Comparison of ENCODE assay signal across 21 cellular contexts in the genomic region with DNA sequence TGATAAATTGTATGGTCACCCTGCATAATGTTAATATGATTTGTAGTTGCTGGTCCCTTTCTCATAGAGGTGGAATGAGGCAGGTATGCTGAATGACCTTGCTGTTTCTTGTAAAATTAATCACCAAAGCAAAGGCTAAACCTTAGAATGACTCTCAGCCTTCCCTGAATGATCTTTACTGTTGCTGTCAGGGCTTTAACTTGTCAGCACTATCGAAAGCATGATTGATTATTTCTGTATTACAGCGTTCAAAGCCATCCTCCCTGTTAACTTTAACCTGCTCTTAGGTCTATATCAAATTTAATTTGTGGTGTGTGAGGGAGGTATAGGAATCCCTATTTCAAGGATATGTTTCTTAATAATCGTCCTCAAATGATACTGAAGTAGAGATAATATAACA. TPM values are rescaled to one million over a fixed set of nuclear protein-coding genes. Genes with fewer than 3 reads are reported as not detected.
A peak's percentile ranks its signal among the peaks of the same experiment; 100 is the strongest.
DNase-seq lines count a peak whose midpoint lies in the region; ATAC-seq and TF ChIP-seq lines count a peak whose summit lies in the region.
"Had no signal": no experiment of that assay in that cellular context is flagged by ENCODE, and none has a peak within 500 bp of the region (broad histone marks: within the 10 kb centered on the region; RNA-seq: fewer than 3 reads in every experiment).

No MANE protein-coding gene starts in this region.

- POLR2A ChIA-PET in HEK293 (lab: Yijun Ruan, JAX) = no interaction called here

- H3K36me3 ChIP-seq in HEK293 (ENCODE audit: control insufficient read depth in 2 of 2, insufficient read depth in 1 of 2, low read length in 2 of 2) = no peaks in the 10 kb centered on the region
- no peaks in the 10 kb centered on the region for H3K36me3 ChIP-seq in rectal smooth muscle tissue (ENCODE audit: control insufficient read depth, insufficient read depth, low read length)
- no peaks in the 10 kb centered on the region for H3K36me3 ChIP-seq in body of pancreas (replicated peaks in 1 of 2; ENCODE audit: insufficient read depth in 1 of 2, low read depth in 2 of 2)
- H3K36me3 ChIP-seq in effector memory CD4-positive, alpha-beta T cell (ENCODE audit: control insufficient read depth, insufficient read depth, low read length) = no peaks in the 10 kb centered on the region
- H3K36me3 ChIP-seq: BE2C; BLaER1 treated with 17β-estradiol and CSF1 and Interleukin-3, amounts not matched to agents 10 nM and 100 nM had no signal

- H3K9me3 ChIP-seq in HEK293 (ENCODE audit: control insufficient read depth, insufficient read depth, low read depth, low read length) (no peaks in the 10 kb centered on the region), body of pancreas (no peaks in the 10 kb centered on the region)
- H3K9me3 ChIP-seq in effector memory CD4-positive, alpha-beta T cell (ENCODE audit: control insufficient read depth, low read length) = no peaks in the 10 kb centered on the region
- H3K9me3 ChIP-seq: A549; BE2C; BLaER1 treated with 17β-estradiol and CSF1 and Interleukin-3, amounts not matched to agents 10 nM and 100 nM had no signal

- DNase-seq in NCI-H82 (lab: John Stamatoyannopoulos, UW) (peak; percentile 57), body of pancreas (no peak), GM19238 (ENCODE audit: insufficient read length, low spot score) (no peak)
- DNase-seq in effector memory CD4-positive, alpha-beta T cell = no peak
- DNase-seq: 8988T; ACHN; AML-193; BE2C; CD4-positive, alpha-beta T cell; CD8-positive, alpha-beta memory T cell; DMS53; DMS79 treated with DMSO at 0.1 percent for 48 hours; GF-D8; H9 had no signal

- H3K4me1 ChIP-seq in HEK293 (ENCODE audit: control insufficient read depth, insufficient read depth, low read length) (peaks cover 35% of the 10 kb centered on the region), rectal smooth muscle tissue (ENCODE audit: control insufficient read depth, insufficient read depth, low read length) (peaks cover 41% of the 10 kb centered on the region), body of pancreas (peaks cover 32% of the 10 kb centered on the region)
- no peaks in the 10 kb centered on the region for H3K4me1 ChIP-seq in effector memory CD4-positive, alpha-beta T cell (ENCODE audit: control insufficient read depth, insufficient read depth, low read length, poor library complexity, severe bottlenecking)
- H3K4me1 ChIP-seq: A549; BE2C; BLaER1 treated with 17β-estradiol and CSF1 and Interleukin-3, amounts not matched to agents 10 nM and 100 nM had no signal

- no peak for TF ChIP-seq CTCF in HEK293 (tag by site-specific recombination; IDR thresholded peaks at IDR 0.05)
- TF ChIP-seq CTCF in body of pancreas (IDR thresholded peaks at IDR 0.05) = no peak

- ATAC-seq in body of pancreas (no peak), GM21360 (IDR thresholded peaks at IDR 0.05; ENCODE audit: unreplicated experiment) (no peak)
- ATAC-seq: A549, GM23338, HCT116 had no signal

- H3K27ac ChIP-seq in HEK293 (ENCODE audit: extremely low read depth, low read depth, low read length) = no peak overlapping the region
- H3K27ac ChIP-seq in rectal smooth muscle tissue (ENCODE audit: low read depth, low read length) = peak overlapping the region; percentile 1
- H3K27ac ChIP-seq in body of pancreas = no peak overlapping the region
- H3K27ac ChIP-seq in effector memory CD4-positive, alpha-beta T cell (ENCODE audit: insufficient read depth, low read length, poor library complexity, severe bottlenecking) = no peak overlapping the region
- H3K27ac ChIP-seq: A549; BLaER1 treated with 17β-estradiol and CSF1 and Interleukin-3, amounts not matched to agents 10 nM and 100 nM had no signal

- H3K27me3 ChIP-seq in rectal smooth muscle tissue (ENCODE audit: control insufficient read depth, insufficient read depth, low read length) (no peaks in the 10 kb centered on the region), body of pancreas (no peaks in the 10 kb centered on the region)
- no peaks in the 10 kb centered on the region for H3K27me3 ChIP-seq in effector memory CD4-positive, alpha-beta T cell (replicated peaks; ENCODE audit: control insufficient read depth, insufficient read depth, low read length, poor library complexity, severe bottlenecking)
- H3K27me3 ChIP-seq: BE2C; BLaER1 treated with 17β-estradiol and CSF1 and Interleukin-3, amounts not matched to agents 10 nM and 100 nM had no signal

- TF ChIP-seq POLR2A in body of pancreas (IDR thresholded peaks at IDR 0.05) = no peak

- H3K4me3 ChIP-seq in HEK293 (ENCODE audit: low read depth, low read length) (no peak overlapping the region), rectal smooth muscle tissue (ENCODE audit: low read length) (no peak overlapping the region), body of pancreas (no peak overlapping the region)
- no peak overlapping the region for H3K4me3 ChIP-seq in effector memory CD4-positive, alpha-beta T cell (ENCODE audit: insufficient read depth, low read depth, low read length, poor library complexity, severe bottlenecking)
- H3K4me3 ChIP-seq: A549; BLaER1 treated with 17β-estradiol and CSF1 and Interleukin-3, amounts not matched to agents 10 nM and 100 nM; GM23338 had no signal

- 15 to 20% methylated on average over 3 of the region's 3 CpGs for WGBS in body of pancreas, 2 donors

- CTCF ChIA-PET in HEK293 (lab: Yijun Ruan, JAX) = no interaction called here

- intact Hi-C loops in body of pancreas (cut with DNase I) = no loop called here

- no peak overlapping the region for H3K9ac ChIP-seq in rectal smooth muscle tissue (ENCODE audit: low read length)
- H3K9ac ChIP-seq: BLaER1 treated with 17β-estradiol and CSF1 and Interleukin-3, amounts not matched to agents 10 nM and 100 nM had no signal

TF ChIP-seq in HEK293, 187 proteins besides CTCF, POLR2A, EP300 and RAD21:
- TF ChIP-seq, protein P1, sequence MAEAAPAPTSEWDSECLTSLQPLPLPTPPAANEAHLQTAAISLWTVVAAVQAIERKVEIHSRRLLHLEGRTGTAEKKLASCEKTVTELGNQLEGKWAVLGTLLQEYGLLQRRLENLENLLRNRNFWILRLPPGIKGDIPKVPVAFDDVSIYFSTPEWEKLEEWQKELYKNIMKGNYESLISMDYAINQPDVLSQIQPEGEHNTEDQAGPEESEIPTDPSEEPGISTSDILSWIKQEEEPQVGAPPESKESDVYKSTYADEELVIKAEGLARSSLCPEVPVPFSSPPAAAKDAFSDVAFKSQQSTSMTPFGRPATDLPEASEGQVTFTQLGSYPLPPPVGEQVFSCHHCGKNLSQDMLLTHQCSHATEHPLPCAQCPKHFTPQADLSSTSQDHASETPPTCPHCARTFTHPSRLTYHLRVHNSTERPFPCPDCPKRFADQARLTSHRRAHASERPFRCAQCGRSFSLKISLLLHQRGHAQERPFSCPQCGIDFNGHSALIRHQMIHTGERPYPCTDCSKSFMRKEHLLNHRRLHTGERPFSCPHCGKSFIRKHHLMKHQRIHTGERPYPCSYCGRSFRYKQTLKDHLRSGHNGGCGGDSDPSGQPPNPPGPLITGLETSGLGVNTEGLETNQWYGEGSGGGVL (tag by site-specific recombination; IDR thresholded peaks at IDR 0.05) = no peak
- TF ChIP-seq, protein P2, sequence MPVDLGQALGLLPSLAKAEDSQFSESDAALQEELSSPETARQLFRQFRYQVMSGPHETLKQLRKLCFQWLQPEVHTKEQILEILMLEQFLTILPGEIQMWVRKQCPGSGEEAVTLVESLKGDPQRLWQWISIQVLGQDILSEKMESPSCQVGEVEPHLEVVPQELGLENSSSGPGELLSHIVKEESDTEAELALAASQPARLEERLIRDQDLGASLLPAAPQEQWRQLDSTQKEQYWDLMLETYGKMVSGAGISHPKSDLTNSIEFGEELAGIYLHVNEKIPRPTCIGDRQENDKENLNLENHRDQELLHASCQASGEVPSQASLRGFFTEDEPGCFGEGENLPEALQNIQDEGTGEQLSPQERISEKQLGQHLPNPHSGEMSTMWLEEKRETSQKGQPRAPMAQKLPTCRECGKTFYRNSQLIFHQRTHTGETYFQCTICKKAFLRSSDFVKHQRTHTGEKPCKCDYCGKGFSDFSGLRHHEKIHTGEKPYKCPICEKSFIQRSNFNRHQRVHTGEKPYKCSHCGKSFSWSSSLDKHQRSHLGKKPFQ (tag by site-specific recombination; IDR thresholded peaks at IDR 0.05) = no peak
- TF ChIP-seq ZNF558 (tag by site-specific recombination; IDR thresholded peaks at IDR 0.05) = no peak
- no peak for TF ChIP-seq ZNF561 (tag by site-specific recombination; IDR thresholded peaks at IDR 0.05; ENCODE audit: borderline replicate concordance)
- TF ChIP-seq ZNF843 (tag by site-specific recombination; IDR thresholded peaks at IDR 0.05) = peak; percentile 50; the same call in 1 of the 2 replicates
- TF ChIP-seq SETDB1 (IDR thresholded peaks at IDR 0.05; ENCODE audit: insufficient read length, low read length) = no peak
- peak; percentile 35; the same call in 1 of the 2 replicates for TF ChIP-seq WT1 (tag by site-specific recombination; IDR thresholded peaks at IDR 0.05)
- TF ChIP-seq ZNF76 (tag by site-specific recombination; IDR thresholded peaks at IDR 0.05; ENCODE audit: borderline replicate concordance, low read depth) = no peak
- TF ChIP-seq ZFP69B (tag by site-specific recombination; IDR thresholded peaks at IDR 0.05) = no peak
- TF ChIP-seq IKZF3 (tag by site-specific recombination; IDR thresholded peaks at IDR 0.05) = peak; percentile 53; the same call in 1 of the 2 replicates
- peak; percentile 47; the same call in 1 of the 2 replicates for TF ChIP-seq FEZF1 (tag by site-specific recombination; IDR thresholded peaks at IDR 0.05)
- TF ChIP-seq ZNF16 (tag by site-specific recombination; IDR thresholded peaks at IDR 0.05; ENCODE audit: low read depth) = no peak
- TF ChIP-seq, protein P3, sequence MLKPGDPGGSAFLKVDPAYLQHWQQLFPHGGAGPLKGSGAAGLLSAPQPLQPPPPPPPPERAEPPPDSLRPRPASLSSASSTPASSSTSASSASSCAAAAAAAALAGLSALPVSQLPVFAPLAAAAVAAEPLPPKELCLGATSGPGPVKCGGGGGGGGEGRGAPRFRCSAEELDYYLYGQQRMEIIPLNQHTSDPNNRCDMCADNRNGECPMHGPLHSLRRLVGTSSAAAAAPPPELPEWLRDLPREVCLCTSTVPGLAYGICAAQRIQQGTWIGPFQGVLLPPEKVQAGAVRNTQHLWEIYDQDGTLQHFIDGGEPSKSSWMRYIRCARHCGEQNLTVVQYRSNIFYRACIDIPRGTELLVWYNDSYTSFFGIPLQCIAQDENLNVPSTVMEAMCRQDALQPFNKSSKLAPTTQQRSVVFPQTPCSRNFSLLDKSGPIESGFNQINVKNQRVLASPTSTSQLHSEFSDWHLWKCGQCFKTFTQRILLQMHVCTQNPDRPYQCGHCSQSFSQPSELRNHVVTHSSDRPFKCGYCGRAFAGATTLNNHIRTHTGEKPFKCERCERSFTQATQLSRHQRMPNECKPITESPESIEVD (tag by site-specific recombination; IDR thresholded peaks at IDR 0.05) = peak; percentile 23; the same call in 1 of the 2 replicates
- no peak for TF ChIP-seq ZNF133 (tag by site-specific recombination; IDR thresholded peaks at IDR 0.05)
TF ChIP-seq in HEK293: peak in this region for 5.

RNA-seq across cellular contexts. Expression of a gene that starts 23.1 kb away (rescaled TPM):
- total RNA-seq in body of pancreas = 10 to 100 TPM; 15.8 to 19.1 TPM
